ENCODE assay signal across 8 cellular contexts in the genomic region with DNA sequence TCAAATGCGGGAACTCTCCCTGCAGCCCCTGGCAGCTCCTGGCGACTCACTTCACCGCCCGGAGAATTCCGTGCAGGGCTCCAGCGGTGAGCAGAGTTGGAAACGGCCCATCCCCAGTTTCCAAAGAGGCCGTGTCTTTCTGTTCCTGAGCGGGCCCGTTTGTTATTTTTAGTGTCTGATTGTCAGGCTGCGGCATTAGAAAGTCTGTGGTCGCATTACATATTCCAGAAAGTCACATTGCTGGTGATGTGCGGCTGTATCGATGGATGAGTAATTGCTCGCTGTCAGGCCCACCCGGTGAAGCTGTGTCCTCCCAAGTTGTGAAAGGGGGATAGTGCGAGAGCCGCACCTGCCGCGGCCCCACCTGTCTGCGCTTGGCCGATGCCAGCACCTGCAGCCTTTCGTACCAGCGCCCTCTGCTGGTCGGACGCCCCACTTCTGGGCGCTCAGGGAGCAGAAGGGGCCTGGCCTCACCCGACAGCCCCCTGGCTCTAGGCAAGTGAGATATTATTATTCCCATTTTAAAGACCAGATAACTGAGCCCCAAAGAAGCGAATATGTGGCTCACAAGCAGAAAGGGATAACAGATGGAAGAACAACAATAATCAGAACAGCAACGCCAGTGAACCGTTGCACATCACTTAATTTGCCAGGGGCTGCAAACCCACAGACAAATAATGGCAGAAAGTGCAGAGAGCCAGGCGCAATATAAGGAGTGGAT.
DNase-seq lines count a peak whose midpoint lies in the region; ATAC-seq and TF ChIP-seq lines count a peak whose summit lies in the region.

No MANE protein-coding gene starts in this region.

- CTCF ChIA-PET in activated CD8-positive, alpha-beta T cell treated with anti-CD3 and anti-CD28 coated beads for 36 hours (lab: Charles Lee) = interaction anchor here (0.8 to 2.7 kb wide), 15 partner anchors 9 to 746 kb away, joined by 3 to 10 read pairs (median 4); no protein-coding TSS in a partner anchor

- H3K9me3 Mint-ChIP-seq in activated CD8-positive, alpha-beta T cell treated with anti-CD3 and anti-CD28 coated beads for 36 hours = peaks cover 5% of the 10 kb centered on the region

- POLR2A ChIA-PET in activated CD8-positive, alpha-beta T cell treated with anti-CD3 and anti-CD28 coated beads for 36 hours (lab: Charles Lee) = no interaction called here

- H3K4me1 Mint-ChIP-seq in activated CD8-positive, alpha-beta T cell treated with anti-CD3 and anti-CD28 coated beads for 36 hours (ENCODE audit: low read depth) = peaks cover 17% of the 10 kb centered on the region

- H3K36me3 Mint-ChIP-seq in activated CD8-positive, alpha-beta T cell treated with anti-CD3 and anti-CD28 coated beads for 36 hours (ENCODE audit: low read depth) = no peaks in the 10 kb centered on the region

- peak; percentile 97 for TF ChIP-seq CTCF in activated CD8-positive, alpha-beta T cell treated with anti-CD3 and anti-CD28 coated beads for 36 hours (IDR thresholded peaks at IDR 0.05)

- no peak overlapping the region for H3K4me3 Mint-ChIP-seq in activated CD8-positive, alpha-beta T cell treated with anti-CD3 and anti-CD28 coated beads for 36 hours

- peak; percentile 80 for ATAC-seq in HG02642 (IDR thresholded peaks at IDR 0.05; ENCODE audit: poor library complexity, unreplicated experiment)
- ATAC-seq in activated CD8-positive, alpha-beta T cell treated with anti-CD3 and anti-CD28 coated beads for 36 hours = peak; percentile 70
- no peak for ATAC-seq in HG03469 (IDR thresholded peaks at IDR 0.05; ENCODE audit: unreplicated experiment)

- intact Hi-C loops in activated CD8-positive, alpha-beta T cell treated with anti-CD3 and anti-CD28 coated beads for 36 hours (cut with micrococcal nuclease) = loop anchor here (10.0 kb wide), 1 partner anchor 902 kb away; no protein-coding TSS in a partner anchor

- no peak overlapping the region for H3K27ac Mint-ChIP-seq in activated CD8-positive, alpha-beta T cell treated with anti-CD3 and anti-CD28 coated beads for 36 hours

- peak; percentile 13 for DNase-seq in ELR (ENCODE audit: low read depth)
- peak; percentile 82 for DNase-seq in NCI-H2196 (lab: John Stamatoyannopoulos, UW; ENCODE audit: unreplicated experiment)
- DNase-seq in activated CD8-positive, alpha-beta T cell treated with anti-CD3 and anti-CD28 coated beads for 36 hours = peak; percentile 82
- DNase-seq in effector CD4-positive, alpha-beta T cell = peak; percentile 77
- DNase-seq in mesenteric fat pad (ENCODE audit: low spot score) = peak; percentile 91
- DNase-seq in stimulated activated CD8-positive, alpha-beta memory T cell treated with anti-CD3 and anti-CD28 coated beads, Interleukin-4, amount 100 ng/mL, for 24 hours (ENCODE audit: low read depth) = peak; percentile 67

- H3K27me3 Mint-ChIP-seq in activated CD8-positive, alpha-beta T cell treated with anti-CD3 and anti-CD28 coated beads for 36 hours = peaks cover 1% of the 10 kb centered on the region

Comparison
In these comparisons a context has a peak if more than half of its experiments do, and no peak if none do; other contexts are left out.
1. DNase-seq: peak in every context shown above with its lines; median percentile 91 in mesenteric fat pad; 82 in NCI-H2196; 82 in activated CD8-positive, alpha-beta T cell treated with anti-CD3 and anti-CD28 coated beads for 36 hours; 77 in effector CD4-positive, alpha-beta T cell; 67 in stimulated activated CD8-positive, alpha-beta memory T cell treated with anti-CD3 and anti-CD28 coated beads, Interleukin-4, amount 100 ng/mL, for 24 hours; 13 in ELR.